In genomic region chr2:219509780-219510511, GRCh38 we compare ENCODE assay signal across 7 cellular contexts. TPM values are rescaled to one million over a fixed set of nuclear protein-coding genes. Genes with fewer than 3 reads are reported as not detected.
A peak's percentile ranks its signal among the peaks of the same experiment; 100 is the strongest.
DNase-seq lines count a peak whose midpoint lies in the region; ATAC-seq and TF ChIP-seq lines count a peak whose summit lies in the region.

No MANE protein-coding gene starts in this region.

- peak; percentile 63 for ATAC-seq in HG02642 (IDR thresholded peaks at IDR 0.05; ENCODE audit: poor library complexity, unreplicated experiment)
- ATAC-seq in stimulated activated naive CD8-positive, alpha-beta T cell treated with anti-CD3 and anti-CD28 coated beads, Interleukin-15, Interleukin-2, amounts not matched to agents 100 U/mL and 50 U/mL, for 24 hours = peak; percentile 62

- peaks cover 3% of the 10 kb centered on the region for H3K36me3 Mint-ChIP-seq in activated CD4-positive, alpha-beta T cell treated with anti-CD3 and anti-CD28 coated beads, Interleukin-2, amount 10 ng/mL, durations not matched to agents 7 days and 5 days (ENCODE audit: low read depth)

- peaks cover 11% of the 10 kb centered on the region for H3K4me1 Mint-ChIP-seq in activated CD4-positive, alpha-beta T cell treated with anti-CD3 and anti-CD28 coated beads, Interleukin-2, amount 10 ng/mL, durations not matched to agents 7 days and 5 days

- no peak overlapping the region for H3K4me3 Mint-ChIP-seq in activated CD4-positive, alpha-beta T cell treated with anti-CD3 and anti-CD28 coated beads, Interleukin-2, amount 10 ng/mL, durations not matched to agents 7 days and 5 days

- POLR2A ChIA-PET in activated CD4-positive, alpha-beta T cell treated with anti-CD3 and anti-CD28 coated beads, Interleukin-2, amount 10 ng/mL, durations not matched to agents 7 days and 5 days (lab: Charles Lee) = interaction anchor here (0.6 kb wide), 1 partner anchor 16 kb away, joined by 3 read pairs; no protein-coding TSS in a partner anchor

- peak; percentile 80 for TF ChIP-seq CTCF in GM12872 (IDR thresholded peaks at IDR 0.05; ENCODE audit: insufficient read depth, low read depth, low read length)

- CTCF ChIA-PET in activated CD4-positive, alpha-beta T cell treated with anti-CD3 and anti-CD28 coated beads, Interleukin-2, amount 10 ng/mL, durations not matched to agents 7 days and 5 days (lab: Charles Lee) = interaction anchor here (0.6 to 6.2 kb wide), 11 partner anchors 10 to 131 kb away, joined by 3 to 58 read pairs (median 3); partner anchors contain the start of genes GMPPA, INHA and OBSL1

- DNase-seq in NCI-H2227 (lab: John Stamatoyannopoulos, UW; ENCODE audit: unreplicated experiment) = peak; percentile 78
- DNase-seq in activated CD4-positive, alpha-beta T cell treated with anti-CD3 and anti-CD28 coated beads, Interleukin-2, amount 10 ng/mL, durations not matched to agents 7 days and 5 days = peak; percentile 55
- peak; percentile 44 for DNase-seq in effector CD4-positive, alpha-beta T cell
- peak; percentile 37 to 52 for DNase-seq in lung microvascular endothelial cell (ENCODE audit: low read depth in 2 of 2)
- DNase-seq in stimulated activated naive CD8-positive, alpha-beta T cell treated with anti-CD3 and anti-CD28 coated beads, Interleukin-15, Interleukin-2, amounts not matched to agents 100 U/mL and 50 U/mL, for 24 hours = peak; percentile 65

- no peak overlapping the region for H3K27ac Mint-ChIP-seq in activated CD4-positive, alpha-beta T cell treated with anti-CD3 and anti-CD28 coated beads, Interleukin-2, amount 10 ng/mL, durations not matched to agents 7 days and 5 days

- H3K27me3 Mint-ChIP-seq in activated CD4-positive, alpha-beta T cell treated with anti-CD3 and anti-CD28 coated beads, Interleukin-2, amount 10 ng/mL, durations not matched to agents 7 days and 5 days = peaks cover 51% of the 10 kb centered on the region

- H3K9me3 Mint-ChIP-seq in activated CD4-positive, alpha-beta T cell treated with anti-CD3 and anti-CD28 coated beads, Interleukin-2, amount 10 ng/mL, durations not matched to agents 7 days and 5 days = no peaks in the 10 kb centered on the region

RNA-seq across cellular contexts. Expression of gene ASIC4, which starts 4.3 kb away (rescaled TPM):
- total RNA-seq in activated CD4-positive, alpha-beta T cell treated with anti-CD3 and anti-CD28 coated beads, Interleukin-2, amount 10 ng/mL, durations not matched to agents 7 days and 5 days = not detected
- not detected in 2 replicates for total RNA-seq in lung microvascular endothelial cell

RNA-seq across cellular contexts. Expression of gene GMPPA, which starts 11.3 kb away (rescaled TPM):
- 10 to 100 TPM; 34.5 to 40.5 TPM for total RNA-seq in activated CD4-positive, alpha-beta T cell treated with anti-CD3 and anti-CD28 coated beads, Interleukin-2, amount 10 ng/mL, durations not matched to agents 7 days and 5 days
- total RNA-seq in lung microvascular endothelial cell = 21.1 and 22.2 TPM in 2 replicates

RNA-seq across cellular contexts. Expression of gene CHPF, which starts 33.7 kb away (rescaled TPM):
- total RNA-seq in activated CD4-positive, alpha-beta T cell treated with anti-CD3 and anti-CD28 coated beads, Interleukin-2, amount 10 ng/mL, durations not matched to agents 7 days and 5 days = 1 to 10 TPM; 6.4 to 7.8 TPM
- 0.40 and 0.44 TPM in 2 replicates for total RNA-seq in lung microvascular endothelial cell

RNA-seq across cellular contexts. Expression of gene TMEM198, which starts 33.9 kb away (rescaled TPM):
- total RNA-seq in activated CD4-positive, alpha-beta T cell treated with anti-CD3 and anti-CD28 coated beads, Interleukin-2, amount 10 ng/mL, durations not matched to agents 7 days and 5 days = under 1 TPM; 0.44 to 0.69 TPM
- total RNA-seq in lung microvascular endothelial cell = not detected in 2 replicates

Comparison
In these comparisons a context has a peak if more than half of its experiments do, and no peak if none do; other contexts are left out.
1. Peak in every context shown above with its lines: DNase-seq and ATAC-seq.